10 cellular contexts compared by ENCODE assay signal in the genomic region with DNA sequence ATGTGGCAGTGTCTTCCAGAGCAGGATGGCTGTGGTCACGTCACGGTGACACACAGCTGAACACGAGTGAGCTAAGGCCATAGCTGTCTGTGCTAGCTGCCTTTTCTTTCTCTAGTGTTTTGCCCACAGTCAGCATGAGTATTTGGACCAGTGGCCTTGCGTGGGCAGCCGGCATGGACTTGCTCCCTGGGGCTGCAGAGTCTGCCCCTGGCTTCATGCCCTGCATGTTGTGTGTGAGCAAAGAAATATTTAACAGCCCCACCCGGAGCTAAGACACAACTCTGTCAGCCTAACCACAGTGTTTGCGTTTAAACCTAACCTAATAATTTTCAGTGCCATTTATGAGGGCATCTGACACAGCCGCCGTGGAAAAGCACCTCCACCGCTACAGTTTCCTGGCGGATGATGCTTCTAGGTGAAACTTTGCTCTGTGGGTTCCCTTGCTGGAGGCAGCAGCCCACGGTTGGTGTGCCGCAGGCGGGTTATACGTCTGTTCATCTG. TPM values are rescaled to one million over a fixed set of nuclear protein-coding genes. Genes with fewer than 3 reads are reported as not detected.
DNase-seq lines count a peak whose midpoint lies in the region; ATAC-seq and TF ChIP-seq lines count a peak whose summit lies in the region.
"Had no signal": no experiment of that assay in that cellular context is flagged by ENCODE, and none has a peak within 500 bp of the region (broad histone marks: within the 10 kb centered on the region; RNA-seq: fewer than 3 reads in every experiment).

No MANE protein-coding gene starts in this region.

- H3K27ac ChIP-seq in BLaER1 treated with 17β-estradiol and CSF1 and Interleukin-3, amounts not matched to agents 10 nM and 100 nM = peak overlapping the region in 2 of 11 experiments; percentile 21 to 27; a peak in 2 of 22 replicates
- peak overlapping the region; percentile 11 for H3K27ac ChIP-seq in RWPE1

- peak; percentile 65 to 73 for ATAC-seq in activated naive CD4-positive, alpha-beta T cell treated with anti-CD3 and anti-CD28 coated beads, Interleukin-2, amount 50 U/mL, for 72 hours
- ATAC-seq in mucosa of descending colon (peak; percentile 36), GM21390 (IDR thresholded peaks at IDR 0.05; ENCODE audit: unreplicated experiment) (no peak)

- H3K4me2 ChIP-seq in BLaER1 treated with 17β-estradiol and CSF1 and Interleukin-3, amounts not matched to agents 10 nM and 100 nM = peak overlapping the region; percentile 2 to 66 (median 44); a peak in 19 of 22 replicates

- H3K27ac Mint-ChIP-seq in activated naive CD4-positive, alpha-beta T cell treated with anti-CD3 and anti-CD28 coated beads, Interleukin-2, amount 50 U/mL, for 72 hours = no peak overlapping the region

- no peaks in the 10 kb centered on the region for H3K9me3 ChIP-seq in BLaER1 treated with 17β-estradiol and CSF1 and Interleukin-3, amounts not matched to agents 10 nM and 100 nM (replicated peaks in 1 of 11)
- H3K9me3 ChIP-seq in mucosa of descending colon (no peaks in the 10 kb centered on the region), BE2C (no peaks in the 10 kb centered on the region)

- H4K20me1 ChIP-seq in BLaER1 treated with 17β-estradiol and CSF1 and Interleukin-3, amounts not matched to agents 10 nM and 100 nM = peaks cover 16 to 83% (median 50%) of the 10 kb centered on the region in 11 experiments; a peak in 17 of 22 replicates

- H3K4me3 ChIP-seq in BLaER1 treated with 17β-estradiol and CSF1 and Interleukin-3, amounts not matched to agents 10 nM and 100 nM = no peak overlapping the region
- H3K4me3 ChIP-seq in mucosa of descending colon = no peak overlapping the region
- H3K4me3 ChIP-seq in BE2C (ENCODE audit: low read depth, low read length) = no peak overlapping the region

- TF ChIP-seq CTCF in RWPE1 (conservative IDR thresholded peaks at IDR 0.05; ENCODE audit: low read depth) (no peak), mucosa of descending colon (IDR thresholded peaks at IDR 0.05) (no peak), BE2C (IDR thresholded peaks at IDR 0.05; ENCODE audit: low read depth, low read length) (no peak)

- DNase-seq in RWPE1 (ENCODE audit: low spot score) (no peak), mucosa of descending colon (peak in 1 of 3 donors; percentile 19), NCI-H128 (lab: John Stamatoyannopoulos, UW; ENCODE audit: unreplicated experiment) (no peak), BE2C (no peak), mucosa of gallbladder (ENCODE audit: low spot score) (no peak)
- no peak for DNase-seq in activated naive CD4-positive, alpha-beta T cell treated with anti-CD3 and anti-CD28 coated beads, Interleukin-2, amount 50 U/mL, for 72 hours (ENCODE audit: low spot score in 2 of 2)

- intact Hi-C loops in mucosa of descending colon (cut with DNase I, micrococcal nuclease) = no loop called here

- no peaks in the 10 kb centered on the region for H3K36me3 Mint-ChIP-seq in activated naive CD4-positive, alpha-beta T cell treated with anti-CD3 and anti-CD28 coated beads, Interleukin-2, amount 50 U/mL, for 72 hours

- CTCF ChIA-PET in RWPE1 (lab: Yijun Ruan, JAX) = no interaction called here

- H3K4me1 ChIP-seq in BLaER1 treated with 17β-estradiol and CSF1 and Interleukin-3, amounts not matched to agents 10 nM and 100 nM = peaks cover 21 to 46% (median 33%) of the 10 kb centered on the region in 10 experiments
- H3K4me1 ChIP-seq in mucosa of descending colon (ENCODE audit: low read depth) (no peaks in the 10 kb centered on the region), BE2C (no peaks in the 10 kb centered on the region)

- no peaks in the 10 kb centered on the region for H3K9me3 Mint-ChIP-seq in activated naive CD4-positive, alpha-beta T cell treated with anti-CD3 and anti-CD28 coated beads, Interleukin-2, amount 50 U/mL, for 72 hours

- peaks cover 0 to 43% (median 17%) of the 10 kb centered on the region in 11 experiments; a peak in 11 of 22 replicates for H3K36me3 ChIP-seq in BLaER1 treated with 17β-estradiol and CSF1 and Interleukin-3, amounts not matched to agents 10 nM and 100 nM
- H3K36me3 ChIP-seq in mucosa of descending colon (ENCODE audit: low read depth) = no peaks in the 10 kb centered on the region
- no peaks in the 10 kb centered on the region for H3K36me3 ChIP-seq in BE2C

- H3K27me3 ChIP-seq in BLaER1 treated with 17β-estradiol and CSF1 and Interleukin-3, amounts not matched to agents 10 nM and 100 nM = no peaks in the 10 kb centered on the region
- no peaks in the 10 kb centered on the region for H3K27me3 ChIP-seq in BE2C

- peak overlapping the region in 4 of 11 experiments; percentile 19 to 47 (median 22); a peak in 5 of 22 replicates for H3K9ac ChIP-seq in BLaER1 treated with 17β-estradiol and CSF1 and Interleukin-3, amounts not matched to agents 10 nM and 100 nM

- POLR2A ChIA-PET in RWPE1 (lab: Yijun Ruan, JAX; ENCODE audit: low non-redundant PET) = no interaction called here

RNA-seq across cellular contexts. Expression of a gene that starts 14.6 kb away (rescaled TPM):
- total RNA-seq in activated naive CD4-positive, alpha-beta T cell treated with anti-CD3 and anti-CD28 coated beads, Interleukin-2, amount 50 U/mL, for 72 hours = 1 to 10 TPM; 1.3 to 2.6 TPM
- total RNA-seq in mucosa of descending colon = 10 to 100 TPM; 10.7 to 20.9 (median 12.2) TPM
- polyA plus RNA-seq in BE2C (2012; ENCODE audit: insufficient read depth, insufficient read length, low read depth) = 32.0 TPM
- 26.8 TPM for total RNA-seq in mucosa of gallbladder

RNA-seq across cellular contexts. Expression of a gene that starts 58.2 kb away (rescaled TPM):
- total RNA-seq in activated naive CD4-positive, alpha-beta T cell treated with anti-CD3 and anti-CD28 coated beads, Interleukin-2, amount 50 U/mL, for 72 hours = not detected
- total RNA-seq in mucosa of descending colon (not detected), mucosa of gallbladder (not detected)
- not detected for polyA plus RNA-seq in BE2C (2012; ENCODE audit: insufficient read depth, insufficient read length, low read depth)
- total RNA-seq: bronchial epithelial cell, Daoy had no signal
